In the genomic region with DNA sequence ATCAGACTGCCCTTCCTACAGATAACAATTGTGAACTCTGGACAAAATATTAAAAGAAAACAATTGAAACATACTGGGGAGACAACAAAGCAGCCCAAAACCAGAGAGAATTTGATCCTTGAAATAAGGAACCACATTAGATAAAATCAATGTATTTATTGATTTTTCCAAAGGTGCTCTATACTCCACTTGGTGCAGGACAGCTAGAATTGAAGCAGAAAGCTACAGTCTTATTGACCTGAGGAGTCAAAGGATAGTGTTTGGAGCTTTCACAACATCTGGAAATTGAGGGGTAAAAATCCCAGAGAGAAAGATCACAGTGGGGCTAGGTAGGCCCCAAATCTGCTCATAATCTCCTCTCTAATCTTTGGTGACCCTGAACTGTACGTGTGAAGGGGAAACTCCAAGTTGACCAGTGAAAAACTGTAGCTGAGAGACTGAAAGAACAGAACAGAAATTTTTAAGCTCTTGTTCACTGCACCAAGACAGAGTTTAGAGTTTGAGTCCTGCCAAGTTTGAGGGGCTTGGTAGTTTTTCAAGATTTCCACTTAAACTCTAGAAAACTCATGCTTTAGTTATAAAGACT, we compare ENCODE assay signal across 23 cellular contexts.
DNase-seq lines count a peak whose midpoint lies in the region; ATAC-seq and TF ChIP-seq lines count a peak whose summit lies in the region.
"Had no signal": no experiment of that assay in that cellular context is flagged by ENCODE, and none has a peak within 500 bp of the region (broad histone marks: within the 10 kb centered on the region; RNA-seq: fewer than 3 reads in every experiment).

No MANE protein-coding gene starts in this region.

- peak; percentile 72 for ATAC-seq in GM18868 (IDR thresholded peaks at IDR 0.05; ENCODE audit: unreplicated experiment)
- ATAC-seq in HG02678 (IDR thresholded peaks at IDR 0.05; ENCODE audit: unreplicated experiment): peak; percentile 65
- no peak for ATAC-seq in HG03025 (IDR thresholded peaks at IDR 0.05; ENCODE audit: low FRiP score, unreplicated experiment)
- ATAC-seq in right cardiac atrium: no peak
- ATAC-seq: activated CD8-positive, alpha-beta T cell treated with anti-CD3 and anti-CD28 coated beads for 36 hours; CD8-positive, alpha-beta T cell; left lobe of liver had no signal

- DNase-seq in AG04450 (ENCODE audit: low read depth, low spot score): no peak
- DNase-seq in SJSA1 (ENCODE audit: low read depth in 1 of 2, low spot score in 2 of 2): peak in 1 of 2 experiments; percentile 29
- no peak for DNase-seq in brain microvascular endothelial cell
- DNase-seq in EL: no peak
- DNase-seq in right cardiac atrium: no peak
- DNase-seq: activated CD8-positive, alpha-beta memory T cell treated with anti-CD3 and anti-CD28 coated beads, Interleukin-2, amount 50 U/mL, for 48 hours; activated CD8-positive, alpha-beta T cell treated with anti-CD3 and anti-CD28 coated beads for 36 hours; activated naive CD4-positive, alpha-beta T cell treated with Interleukin-2 at 50 U/mL for 16 hours; CD8-positive, alpha-beta T cell; GOT3; NCI-H1092; NCI-H1694 treated with DMSO at 0.1 percent for 48 hours; NCI-H446 treated with DMSO at 0.1 percent for 48 hours; sigmoid colon; stimulated activated CD4-positive, alpha-beta T cell treated with anti-CD3 and anti-CD28 coated beads, Interleukin-4, amount 100 ng/mL, for 4 hours; T-helper 2 cell had no signal

- H3K27ac ChIP-seq in AG04450 (ENCODE audit: low read depth, low read length): peak overlapping the region; percentile 33
- H3K27ac ChIP-seq in SJSA1: peak overlapping the region; percentile 49
- H3K27ac ChIP-seq in brain microvascular endothelial cell: no peak overlapping the region
- no peak overlapping the region for H3K27ac ChIP-seq in right cardiac atrium (ENCODE audit: low read length)
- H3K27ac ChIP-seq: neutrophil, prostate gland, sigmoid colon, tibial nerve had no signal

- intact Hi-C loops in right cardiac atrium (cut with DNase I): loop anchor here in 1 of 4 donors (5.0 kb wide), 1 partner anchor 430 kb away; no protein-coding TSS in a partner anchor

- POLR2A ChIA-PET in AG04450 (lab: Yijun Ruan, JAX): no interaction called here

- H3K36me3 ChIP-seq in SJSA1: no peaks in the 10 kb centered on the region
- no peaks in the 10 kb centered on the region for H3K36me3 ChIP-seq in brain microvascular endothelial cell (replicated peaks)
- H3K36me3 ChIP-seq: neutrophil, prostate gland, sigmoid colon, tibial nerve had no signal

- H3K27me3 ChIP-seq in AG04450 (ENCODE audit: control insufficient read depth, insufficient read depth, low read length) (no peaks in the 10 kb centered on the region), SJSA1 (replicated peaks) (no peaks in the 10 kb centered on the region), brain microvascular endothelial cell (replicated peaks) (no peaks in the 10 kb centered on the region), right cardiac atrium (ENCODE audit: control insufficient read depth, insufficient read depth) (no peaks in the 10 kb centered on the region)
- H3K27me3 ChIP-seq: sigmoid colon, tibial nerve had no signal

- H3K9me3 ChIP-seq in AG04450 (ENCODE audit: control insufficient read depth, insufficient read depth, low read length): no peaks in the 10 kb centered on the region
- no peaks in the 10 kb centered on the region for H3K9me3 ChIP-seq in SJSA1 (replicated peaks)
- H3K9me3 ChIP-seq in right cardiac atrium (ENCODE audit: control insufficient read depth, low read length): no peaks in the 10 kb centered on the region
- H3K9me3 ChIP-seq: neutrophil, prostate gland, sigmoid colon, tibial nerve had no signal

- CTCF ChIA-PET in AG04450 (lab: Charles Lee): interaction anchor here (0.7 to 1.2 kb wide), 4 partner anchors 215 to 519 kb away, joined by 3 to 4 read pairs (median 3); a partner anchor contains a TSS

- WGBS in right cardiac atrium: 79% methylated on average over 1 of the region's 1 CpG

- TF ChIP-seq CTCF in AG04450 (IDR thresholded peaks at IDR 0.05; ENCODE audit: low read depth, low read length) (no peak), brain microvascular endothelial cell (IDR thresholded peaks at IDR 0.05; ENCODE audit: low read depth, low read length, missing control alignments) (no peak)

- H3K4me3 ChIP-seq in AG04450 (ENCODE audit: low read depth, low read length) (no peak overlapping the region), SJSA1 (no peak overlapping the region), brain microvascular endothelial cell (ENCODE audit: low read depth, low read length) (no peak overlapping the region), right cardiac atrium (ENCODE audit: low read length) (no peak overlapping the region)
- H3K4me3 ChIP-seq: prostate gland, sigmoid colon, tibial nerve had no signal

- in situ Hi-C loops in brain microvascular endothelial cell (cut with HindIII; ENCODE audit: low pct_ligation_motif_present, low sequenced_read_pairs): no loop called here

- H3K4me1 ChIP-seq in SJSA1 (replicated peaks) (peaks cover 59% of the 10 kb centered on the region), right cardiac atrium (ENCODE audit: control insufficient read depth, insufficient read depth, low read length) (no peaks in the 10 kb centered on the region)
- H3K4me1 ChIP-seq: prostate gland had no signal

Comparison
In these comparisons a context has a peak if more than half of its experiments do, and no peak if none do; other contexts are left out.
1. H3K27ac ChIP-seq: peak in AG04450 (single experiment) and SJSA1 (single experiment); none in brain microvascular endothelial cell (single experiment) and right cardiac atrium (single experiment).
2. ATAC-seq: peak in GM18868 (single experiment) and HG02678 (single experiment); none in HG03025 (single experiment) and right cardiac atrium (0 of 2).